13 cellular contexts compared by ENCODE assay signal in the genomic region with DNA sequence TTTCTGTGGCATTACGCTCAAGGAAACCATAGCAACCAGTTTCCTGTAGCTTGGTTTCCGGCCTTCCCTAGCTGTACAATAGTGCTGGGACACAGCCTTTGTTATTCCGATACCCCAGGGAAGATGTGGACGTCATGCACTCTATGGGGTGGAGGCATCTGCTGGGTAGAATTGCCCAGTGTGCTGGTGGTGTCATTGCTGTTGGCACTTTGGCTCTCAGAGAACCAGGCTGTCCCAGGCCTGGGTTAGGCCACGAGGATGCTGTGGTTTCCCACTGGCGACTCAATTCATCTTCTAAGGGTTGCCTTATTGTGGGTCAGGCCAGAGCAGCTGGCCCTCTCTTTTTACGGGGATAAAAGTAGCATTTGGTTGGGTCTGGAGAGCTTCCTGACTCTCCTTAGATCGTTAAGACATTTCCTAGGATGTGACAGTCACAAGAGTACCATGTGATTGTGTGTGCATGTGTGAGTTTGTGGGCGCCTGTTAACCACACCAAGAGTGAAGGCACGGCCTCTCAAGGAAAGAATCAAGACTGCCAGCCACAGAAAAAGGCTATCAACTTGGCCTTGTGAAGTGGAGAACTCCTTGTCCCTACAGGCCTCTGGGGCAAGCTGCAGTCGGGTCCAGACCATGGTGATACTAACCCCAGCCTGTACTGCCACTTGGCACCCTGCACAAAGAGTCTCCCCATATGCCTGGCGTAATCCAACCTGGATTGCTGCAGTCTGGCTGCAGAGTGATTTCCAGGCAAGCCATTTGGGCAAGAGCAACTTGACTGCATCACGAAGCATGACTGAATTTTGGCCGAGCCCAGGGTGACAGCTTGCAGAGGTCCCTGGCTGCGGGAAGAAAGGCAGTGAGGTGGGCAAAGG. TPM values are rescaled to one million over a fixed set of nuclear protein-coding genes. Genes with fewer than 3 reads are reported as not detected.
DNase-seq lines count a peak whose midpoint lies in the region; ATAC-seq and TF ChIP-seq lines count a peak whose summit lies in the region.
"Had no signal": no experiment of that assay in that cellular context is flagged by ENCODE, and none has a peak within 500 bp of the region (broad histone marks: within the 10 kb centered on the region; RNA-seq: fewer than 3 reads in every experiment).

No MANE protein-coding gene starts in this region.

- no peak overlapping the region for H2AFZ ChIP-seq in IMR-90 (replicated peaks; ENCODE audit: low read length, poor library complexity)
- H2AFZ ChIP-seq: GM23248 had no signal

- peak overlapping the region; percentile 41; the same call in 1 of the 3 replicates for H2BK15ac ChIP-seq in IMR-90 (ENCODE audit: low read depth, low read length)

- H3K9ac ChIP-seq in IMR-90 (ENCODE audit: low read depth, low read length), result no peak overlapping the region
- H3K9ac ChIP-seq: GM23248 had no signal

- H3K27ac Mint-ChIP-seq in brain, result peak overlapping the region; percentile 40 to 96 (median 83)
- H3K27ac Mint-ChIP-seq: activated CD4-positive, alpha-beta T cell treated with anti-CD3 and anti-CD28 coated beads for 36 hours; activated naive CD4-positive, alpha-beta T cell treated with anti-CD3 and anti-CD28 coated beads for 36 hours; mesothelial cell of epicardium had no signal

- no peaks in the 10 kb centered on the region for H4K20me1 ChIP-seq in IMR-90 (ENCODE audit: insufficient read depth, low read length)

- H3K18ac ChIP-seq in IMR-90 (ENCODE audit: low read depth, low read length), result peak overlapping the region; percentile 40; the same call in 1 of the 2 replicates

- peaks cover 11% of the 10 kb centered on the region for H3K27me3 Mint-ChIP-seq in brain

- no peak overlapping the region for H3K4me2 ChIP-seq in IMR-90 (ENCODE audit: low read depth, low read length)

- no peaks in the 10 kb centered on the region for H3K27me3 ChIP-seq in IMR-90 (ENCODE audit: control insufficient read depth, insufficient read depth, low read length)

- peak overlapping the region; percentile 36; the same call in 1 of the 2 replicates for H4K91ac ChIP-seq in IMR-90 (ENCODE audit: insufficient read depth, low read depth, low read length)

- DNase-seq in IMR-90 (no peak), islet precursor cell (peak; percentile 63), NOMO-1 treated with dmso at 0.1 percent for 144 hours (lab: John Stamatoyannopoulos, UW; ENCODE audit: unreplicated experiment) (no peak), superior temporal gyrus (ENCODE audit: extremely low spot score) (no peak)
- DNase-seq in stimulated activated CD4-positive, alpha-beta T cell treated with anti-CD3 and anti-CD28 coated beads, Interleukin-2, amount 100 ng/mL, for 48 hours, result no peak
- DNase-seq: activated CD4-positive, alpha-beta T cell treated with anti-CD3 and anti-CD28 coated beads for 36 hours; activated naive CD4-positive, alpha-beta T cell treated with anti-CD3 and anti-CD28 coated beads for 36 hours; GM23248; NCI-H1092 had no signal

- dilution Hi-C loops in IMR-90 (cut with HindIII; ENCODE audit: low sequenced_read_pairs, unreplicated experiment), result no loop called here

- no peak for TF ChIP-seq RAD21 in IMR-90 (IDR thresholded peaks at IDR 0.05; ENCODE audit: low read length)

- H3K56ac ChIP-seq in IMR-90 (ENCODE audit: extremely low read depth, insufficient read depth, low read length), result no peak overlapping the region

- H4K8ac ChIP-seq in IMR-90 (ENCODE audit: low read depth in 2 of 2, low read length in 2 of 2), result no peak overlapping the region; a peak in 1 of 4 replicates

- peak overlapping the region; percentile 31 for H2BK20ac ChIP-seq in IMR-90 (ENCODE audit: low read depth, low read length)

- no peaks in the 10 kb centered on the region for H3K36me3 ChIP-seq in IMR-90 (ENCODE audit: control insufficient read depth, insufficient read depth, low read length)

- peaks cover 15% of the 10 kb centered on the region for H3K9me1 ChIP-seq in IMR-90 (ENCODE audit: insufficient read depth, low read length)

- no peaks in the 10 kb centered on the region for H3K9me3 ChIP-seq in IMR-90 (ENCODE audit: control insufficient read depth, insufficient read depth, low read length)

- H3K4me1 ChIP-seq in IMR-90 (ENCODE audit: control insufficient read depth, insufficient read depth, low read length), result peaks cover 22% of the 10 kb centered on the region

- H4K5ac ChIP-seq in IMR-90 (ENCODE audit: low read depth, low read length), result peak overlapping the region; percentile 21; the same call in 1 of the 2 replicates

- BruUV-seq in IMR-90 (replicated peaks; lab: Mats Ljungman, UMichigan), result no TSS peak

- H3K36me3 Mint-ChIP-seq in brain, result no peaks in the 10 kb centered on the region
- H3K36me3 Mint-ChIP-seq: mesothelial cell of epicardium had no signal

- H3K27ac ChIP-seq in IMR-90 (ENCODE audit: insufficient read depth, low read length) (peak overlapping the region; percentile 61; the same call in 1 of the 2 replicates), skin epidermis (peak overlapping the region in 18 of 21 experiments; percentile 14 to 79 (median 57))
- H3K27ac ChIP-seq: GM23248 had no signal

- POLR2A ChIA-PET in IMR-90 (lab: Charles Lee; ENCODE audit: unreplicated experiment), result no interaction called here

- H3K4ac ChIP-seq in IMR-90 (ENCODE audit: low read depth, low read length), result peak overlapping the region; percentile 37

- H3K9me3 Mint-ChIP-seq in brain, result peaks cover 0 to 5% (median 0%) of the 10 kb centered on the region in 5 experiments
- H3K9me3 Mint-ChIP-seq: activated naive CD4-positive, alpha-beta T cell treated with anti-CD3 and anti-CD28 coated beads for 36 hours; mesothelial cell of epicardium had no signal

- peak overlapping the region; percentile 78 for H2BK120ac ChIP-seq in IMR-90 (ENCODE audit: low read depth, low read length)

- in situ Hi-C loops in IMR-90 (cut with MboI; ENCODE audit: low sequenced_read_pairs), result no loop called here

- H3K79me1 ChIP-seq in IMR-90 (ENCODE audit: low read depth in 1 of 2, low read length in 2 of 2), result no peaks in the 10 kb centered on the region; a peak in 1 of 4 replicates

- no peak for TF ChIP-seq POLR2A in IMR-90 (IDR thresholded peaks at IDR 0.05; ENCODE audit: low read depth, low read length)

- H3K14ac ChIP-seq in IMR-90 (replicated peaks; ENCODE audit: low read depth, low read length), result peak overlapping the region; percentile 22; the same call in 1 of the 2 replicates

- no peak overlapping the region for H2BK5ac ChIP-seq in IMR-90 (ENCODE audit: low read depth, low read length, poor library complexity, severe bottlenecking)

- intact Hi-C loops in IMR-90 (cut with micrococcal nuclease), result no loop called here

- peaks cover 84% of the 10 kb centered on the region for H3K4me1 Mint-ChIP-seq in brain

- ATAC-seq in IMR-90 (ENCODE audit: low read depth) (no peak), GM21576 (IDR thresholded peaks at IDR 0.05; ENCODE audit: unreplicated experiment) (no peak)
- ATAC-seq: activated CD4-positive, alpha-beta T cell treated with anti-CD3 and anti-CD28 coated beads for 36 hours had no signal

- H2AK9ac ChIP-seq in IMR-90 (replicated peaks; ENCODE audit: low read depth, low read length, poor library complexity), result peak overlapping the region; percentile 8

- peak overlapping the region; percentile 77 for H2AK5ac ChIP-seq in IMR-90 (ENCODE audit: low read depth, low read length)

- H3K4me3 ChIP-seq in IMR-90 (ENCODE audit: insufficient read depth, low read depth, low read length), result no peak overlapping the region
- no peak overlapping the region for H3K4me3 ChIP-seq in skin epidermis
- H3K4me3 ChIP-seq: GM23248 had no signal

- CTCF ChIA-PET in IMR-90 (lab: Yijun Ruan, JAX), result no interaction called here

- TF ChIP-seq CTCF in IMR-90 (conservative IDR thresholded peaks at IDR 0.05; ENCODE audit: low read depth, low read length) (no peak), brain (conservative IDR thresholded peaks at IDR 0.05) (no peak)

- H3K23ac ChIP-seq in IMR-90 (ENCODE audit: low read depth, low read length), result no peak overlapping the region

- 86% methylated on average over 8 of the region's 15 CpGs; no CpG with 5 or more reads in 1 of the 2 experiments for WGBS in IMR-90 (ENCODE audit: extremely low coverage in 2 of 2, insufficient read length in 1 of 2), 2 experiments

- H3K4me3 Mint-ChIP-seq in brain, result no peak overlapping the region
- H3K4me3 Mint-ChIP-seq: activated CD4-positive, alpha-beta T cell treated with anti-CD3 and anti-CD28 coated beads for 36 hours; activated naive CD4-positive, alpha-beta T cell treated with anti-CD3 and anti-CD28 coated beads for 36 hours; mesothelial cell of epicardium had no signal

TF ChIP-seq in IMR-90, 13 proteins besides CTCF, POLR2A, EP300 and RAD21 (continues in another document):
- no peak for TF ChIP-seq ELK1 (IDR thresholded peaks at IDR 0.05; ENCODE audit: borderline replicate concordance, low read depth, low read length)
- TF ChIP-seq NFE2L2 (IDR thresholded peaks at IDR 0.05; ENCODE audit: low read depth, low read length), result no peak
- no peak for TF ChIP-seq SMC3 (IDR thresholded peaks at IDR 0.05; ENCODE audit: low read depth, low read length)
- TF ChIP-seq BHLHE40 (IDR thresholded peaks at IDR 0.05; ENCODE audit: low read depth, low read length), result no peak
- no peak for TF ChIP-seq RFX5 (IDR thresholded peaks at IDR 0.05; ENCODE audit: low read depth, low read length)
- TF ChIP-seq, protein P1, sequence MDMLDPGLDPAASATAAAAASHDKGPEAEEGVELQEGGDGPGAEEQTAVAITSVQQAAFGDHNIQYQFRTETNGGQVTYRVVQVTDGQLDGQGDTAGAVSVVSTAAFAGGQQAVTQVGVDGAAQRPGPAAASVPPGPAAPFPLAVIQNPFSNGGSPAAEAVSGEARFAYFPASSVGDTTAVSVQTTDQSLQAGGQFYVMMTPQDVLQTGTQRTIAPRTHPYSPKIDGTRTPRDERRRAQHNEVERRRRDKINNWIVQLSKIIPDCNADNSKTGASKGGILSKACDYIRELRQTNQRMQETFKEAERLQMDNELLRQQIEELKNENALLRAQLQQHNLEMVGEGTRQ (IDR thresholded peaks at IDR 0.05; ENCODE audit: low read depth, low read length), result no peak
- no peak for TF ChIP-seq CHD1 (IDR thresholded peaks at IDR 0.05; ENCODE audit: low read depth, low read length)
- no peak for TF ChIP-seq FOS (IDR thresholded peaks at IDR 0.05; ENCODE audit: low read depth, low read length)
- no peak for TF ChIP-seq MAFK (IDR thresholded peaks at IDR 0.05; ENCODE audit: low read depth, low read length)

RNA-seq across cellular contexts. Expression of gene NAV2, which starts 35.9 kb away (rescaled TPM):
- total RNA-seq in IMR-90 (2012; rRNA removed), result 4.5 and 4.7 TPM in 2 replicates
- polyA plus RNA-seq in IMR-90 (2012; rRNA removed) (12.3 and 12.6 TPM in 2 replicates), brain (ENCODE audit: insufficient read depth, low read depth, low replicate concordance) (5.8 TPM)
- polyA plus RNA-seq in IMR-90 (2012; cell fraction: cytosol; rRNA removed), result 4.9 and 7.2 TPM in 2 replicates
- 50.0 and 63.2 TPM in 2 replicates for polyA plus RNA-seq in IMR-90 (2012; cell fraction: nucleus; rRNA removed; ENCODE audit: low replicate concordance)
